1 cellular context compared by ENCODE assay signal in genomic region chr5:112860929-112861637, GRCh38.
TF ChIP-seq lines count a peak whose summit lies in the region.

TSS of gene SRP19 (plus strand) at chr5:112861287. CDS start at chr5:112861377, 90 bp downstream.

TF ChIP-seq in GM12878, 131 proteins besides CTCF, POLR2A, EP300 and RAD21 (continued from another document and continues in another):
- TF ChIP-seq PML (IDR thresholded peaks at IDR 0.05; ENCODE audit: low read length): peak; percentile 73; the same call in 1 of the 2 replicates
- peak; percentile 79 for TF ChIP-seq IKZF1 (conservative IDR thresholded peaks at IDR 0.05)
- peak; percentile 84 for TF ChIP-seq ZBTB11 (CRISPR knock-in tag; IDR thresholded peaks at IDR 0.05)
- TF ChIP-seq BHLHE40 (IDR thresholded peaks at IDR 0.05; ENCODE audit: borderline replicate concordance in 1 of 2, low read depth in 2 of 2, low read length in 1 of 2): peak in 1 of 2 experiments; percentile 13; a peak in 1 of 4 replicates
- no peak for TF ChIP-seq EZH2 (IDR thresholded peaks at IDR 0.05; ENCODE audit: borderline replicate concordance, control insufficient read depth, low read depth, low read length)
- peak; percentile 83; the same call in 1 of the 2 replicates for TF ChIP-seq TCF3 (IDR thresholded peaks at IDR 0.05; ENCODE audit: borderline replicate concordance, insufficient read depth, low read depth, low read length)
- no peak for TF ChIP-seq MEF2A (IDR thresholded peaks at IDR 0.05; ENCODE audit: insufficient read depth, low read depth, low read length)
- no peak for TF ChIP-seq JUND (IDR thresholded peaks at IDR 0.05; ENCODE audit: low read depth, low read length)
- TF ChIP-seq FOS (IDR thresholded peaks at IDR 0.05; ENCODE audit: borderline replicate concordance, extremely low read depth, insufficient read length): no peak
- TF ChIP-seq TBL1XR1 (IDR thresholded peaks at IDR 0.05; ENCODE audit: low read depth, low read length): no peak
- no peak for TF ChIP-seq ZNF24 (IDR thresholded peaks at IDR 0.05)
- peak; percentile 81 for TF ChIP-seq ELK1 (IDR thresholded peaks at IDR 0.05; ENCODE audit: low read depth, low read length)
- no peak for TF ChIP-seq RBBP5 (conservative IDR thresholded peaks at IDR 0.05)
- peak; percentile 39; the same call in 1 of the 2 replicates for TF ChIP-seq LARP7 (IDR thresholded peaks at IDR 0.05)
- peak; percentile 24; the same call in 1 of the 2 replicates for TF ChIP-seq NFYA (IDR thresholded peaks at IDR 0.05; ENCODE audit: borderline replicate concordance, low read depth, low read length)
- peak; percentile 52 for TF ChIP-seq SMAD1 (IDR thresholded peaks at IDR 0.05; ENCODE audit: low read depth, partially characterized antibody)
- TF ChIP-seq ZNF384 (IDR thresholded peaks at IDR 0.05; ENCODE audit: borderline replicate concordance, low read depth, low read length): no peak
- peak; percentile 58 for TF ChIP-seq NBN (IDR thresholded peaks at IDR 0.05)
- no peak for TF ChIP-seq BACH1 (IDR thresholded peaks at IDR 0.05; ENCODE audit: borderline replicate concordance)
- TF ChIP-seq RAD51 (IDR thresholded peaks at IDR 0.05): 0 out of 2 replicates have a peak, but pooled peaks have one; percentile 35
- TF ChIP-seq USF1 (IDR thresholded peaks at IDR 0.05; ENCODE audit: borderline replicate concordance, extremely low read length, insufficient read depth, low read depth, low read length): no peak
- no peak for TF ChIP-seq IRF4 (IDR thresholded peaks at IDR 0.05; ENCODE audit: low read depth, low read length)
- no peak for TF ChIP-seq HSF1 (IDR thresholded peaks at IDR 0.05; ENCODE audit: low read depth, low read length)
- TF ChIP-seq SIX5 (IDR thresholded peaks at IDR 0.05; ENCODE audit: low read depth, low read length, severe bottlenecking): peak; percentile 57
- TF ChIP-seq MLLT1 (IDR thresholded peaks at IDR 0.05): peak; percentile 77; the same call in 1 of the 2 replicates
- 0 out of 2 replicates have a peak, but pooled peaks have one; percentile 25 for TF ChIP-seq RB1 (IDR thresholded peaks at IDR 0.05; ENCODE audit: borderline replicate concordance)
- TF ChIP-seq MTA3 (IDR thresholded peaks at IDR 0.05; ENCODE audit: borderline replicate concordance, low read length): no peak
- TF ChIP-seq MXI1 (IDR thresholded peaks at IDR 0.05; ENCODE audit: low read depth, low read length): peak; percentile 95
- no peak for TF ChIP-seq SMARCA5 (IDR thresholded peaks at IDR 0.05)
- TF ChIP-seq NFXL1 (IDR thresholded peaks at IDR 0.05; ENCODE audit: borderline replicate concordance): no peak
- no peak for TF ChIP-seq CBX3 (IDR thresholded peaks at IDR 0.05; ENCODE audit: borderline replicate concordance, low read depth)
- TF ChIP-seq, protein P1, sequence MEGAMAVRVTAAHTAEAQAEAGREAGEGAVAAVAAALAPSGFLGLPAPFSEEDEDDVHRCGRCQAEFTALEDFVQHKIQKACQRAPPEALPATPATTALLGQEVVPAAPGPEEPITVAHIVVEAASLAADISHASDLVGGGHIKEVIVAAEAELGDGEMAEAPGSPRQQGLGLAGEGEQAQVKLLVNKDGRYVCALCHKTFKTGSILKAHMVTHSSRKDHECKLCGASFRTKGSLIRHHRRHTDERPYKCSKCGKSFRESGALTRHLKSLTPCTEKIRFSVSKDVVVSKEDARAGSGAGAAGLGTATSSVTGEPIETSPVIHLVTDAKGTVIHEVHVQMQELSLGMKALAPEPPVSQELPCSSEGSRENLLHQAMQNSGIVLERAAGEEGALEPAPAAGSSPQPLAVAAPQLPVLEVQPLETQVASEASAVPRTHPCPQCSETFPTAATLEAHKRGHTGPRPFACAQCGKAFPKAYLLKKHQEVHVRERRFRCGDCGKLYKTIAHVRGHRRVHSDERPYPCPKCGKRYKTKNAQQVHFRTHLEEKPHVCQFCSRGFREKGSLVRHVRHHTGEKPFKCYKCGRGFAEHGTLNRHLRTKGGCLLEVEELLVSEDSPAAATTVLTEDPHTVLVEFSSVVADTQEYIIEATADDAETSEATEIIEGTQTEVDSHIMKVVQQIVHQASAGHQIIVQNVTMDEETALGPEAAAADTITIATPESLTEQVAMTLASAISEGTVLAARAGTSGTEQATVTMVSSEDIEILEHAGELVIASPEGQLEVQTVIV (IDR thresholded peaks at IDR 0.05; ENCODE audit: borderline replicate concordance, partially characterized antibody): no peak
- TF ChIP-seq CBX5 (IDR thresholded peaks at IDR 0.05; ENCODE audit: low read depth): 0 out of 2 replicates have a peak, but pooled peaks have one; percentile 74
- peak; percentile 98 for TF ChIP-seq GABPA (IDR thresholded peaks at IDR 0.05; ENCODE audit: low read depth)
- TF ChIP-seq PAX5 (IDR thresholded peaks at IDR 0.05; ENCODE audit: borderline replicate concordance, low read depth, low read length): no peak
- TF ChIP-seq YY1 (IDR thresholded peaks at IDR 0.05; ENCODE audit: low read depth, low read length): peak; percentile 84
- no peak for TF ChIP-seq TARDBP (IDR thresholded peaks at IDR 0.05; ENCODE audit: borderline replicate concordance)
- peak; percentile 73 to 79 for TF ChIP-seq IKZF2 (IDR thresholded peaks at IDR 0.05)
- TF ChIP-seq ZNF687 (IDR thresholded peaks at IDR 0.05): peak; percentile 83
- TF ChIP-seq RUNX3 (IDR thresholded peaks at IDR 0.05; ENCODE audit: low read length): peak; percentile 13; the same call in 1 of the 2 replicates
- TF ChIP-seq WRNIP1 (IDR thresholded peaks at IDR 0.05; ENCODE audit: borderline replicate concordance, low read depth, low read length): no peak
- peak; percentile 94 for TF ChIP-seq CREB1 (IDR thresholded peaks at IDR 0.05; ENCODE audit: low read depth)
- TF ChIP-seq SREBF2 (IDR thresholded peaks at IDR 0.05; ENCODE audit: low read length): 0 out of 2 replicates have a peak, but pooled peaks have one; percentile 21
- no peak for TF ChIP-seq RELA (IDR thresholded peaks at IDR 0.05; ENCODE audit: borderline replicate concordance, partially characterized antibody)
- TF ChIP-seq TAF1 (IDR thresholded peaks at IDR 0.05; ENCODE audit: borderline replicate concordance, low read depth, low read length): peak; percentile 89
- TF ChIP-seq ETV6 (conservative IDR thresholded peaks at IDR 0.05 in 1 of 2, IDR thresholded peaks at IDR 0.05 in 1 of 2; ENCODE audit: borderline replicate concordance in 1 of 2, low read depth in 1 of 2): no peak; a peak in 1 of 4 replicates
- no peak; the same call in 1 of the 2 replicates for TF ChIP-seq USF2 (IDR thresholded peaks at IDR 0.05; ENCODE audit: borderline replicate concordance, low read depth, low read length)
- TF ChIP-seq ZNF217 (IDR thresholded peaks at IDR 0.05): no peak
- peak; percentile 99 for TF ChIP-seq CHD2 (IDR thresholded peaks at IDR 0.05; ENCODE audit: borderline replicate concordance, low read depth, low read length)
- TF ChIP-seq FOXM1 (IDR thresholded peaks at IDR 0.05; ENCODE audit: low read depth, low read length): peak; percentile 39; the same call in 1 of the 2 replicates
- TF ChIP-seq STAT1 (conservative IDR thresholded peaks at IDR 0.05): no peak
- TF ChIP-seq CBFB (IDR thresholded peaks at IDR 0.05; ENCODE audit: low read depth): peak; percentile 92
- TF ChIP-seq SIN3A (IDR thresholded peaks at IDR 0.05; ENCODE audit: low read depth, low read length): 0 out of 2 replicates have a peak, but pooled peaks have one; percentile 30
- TF ChIP-seq MYC (IDR thresholded peaks at IDR 0.05; ENCODE audit: insufficient read depth, insufficient read length, insufficient replicate concordance, low read length, severe bottlenecking): peak; percentile 73
